In genomic region chr1:77347646-77348045, GRCh38 we compare ENCODE assay signal across 11 cellular contexts.
A peak's percentile ranks its signal among the peaks of the same experiment; 100 is the strongest.
DNase-seq lines count a peak whose midpoint lies in the region; ATAC-seq, FAIRE-seq and TF ChIP-seq lines count a peak whose summit lies in the region.
"Had no signal": no experiment of that assay in that cellular context is flagged by ENCODE, and none has a peak within 500 bp of the region (broad histone marks: within the 10 kb centered on the region; RNA-seq: fewer than 3 reads in every experiment).

No MANE protein-coding gene starts in this region.

- TF ChIP-seq CTCF in brain microvascular endothelial cell (IDR thresholded peaks at IDR 0.05; ENCODE audit: low read depth, low read length, missing control alignments) = no peak

- no peaks in the 10 kb centered on the region for H3K27me3 ChIP-seq in MG63
- H3K27me3 ChIP-seq in brain microvascular endothelial cell (replicated peaks) = no peaks in the 10 kb centered on the region
- H3K27me3 ChIP-seq in naive thymus-derived CD4-positive, alpha-beta T cell (ENCODE audit: control insufficient read depth in 2 of 2, insufficient read depth in 2 of 2, low read length in 2 of 2) = no peaks in the 10 kb centered on the region

- peaks cover 7 to 59% (median 31%) of the 10 kb centered on the region in 7 donors for H3K4me1 Mint-ChIP-seq in naive thymus-derived CD4-positive, alpha-beta T cell

- no peak for FAIRE-seq in frontal cortex (lab: Jason Lieb, UNC)

- no peaks in the 10 kb centered on the region for H3K36me3 ChIP-seq in MG63
- H3K36me3 ChIP-seq in brain microvascular endothelial cell (replicated peaks) = no peaks in the 10 kb centered on the region
- H3K36me3 ChIP-seq in naive thymus-derived CD4-positive, alpha-beta T cell (ENCODE audit: control insufficient read depth in 2 of 3, insufficient read depth in 3 of 3, low read length in 3 of 3) = peaks cover 0 to 2% (median 0%) of the 10 kb centered on the region in 3 experiments

- H3K4me3 ChIP-seq in MG63 (no peak overlapping the region), brain microvascular endothelial cell (ENCODE audit: low read depth, low read length) (no peak overlapping the region)
- no peak overlapping the region for H3K4me3 ChIP-seq in naive thymus-derived CD4-positive, alpha-beta T cell (ENCODE audit: low read length)

- CTCF ChIA-PET in naive thymus-derived CD4-positive, alpha-beta T cell (lab: Charles Lee) = no interaction called here

- H3K27ac ChIP-seq in brain microvascular endothelial cell = peak overlapping the region; percentile 23
- no peak overlapping the region for H3K27ac ChIP-seq in naive thymus-derived CD4-positive, alpha-beta T cell (ENCODE audit: low read depth, low read length)

- H3K9me3 Mint-ChIP-seq in naive thymus-derived CD4-positive, alpha-beta T cell = peaks cover 0 to 7% (median 0%) of the 10 kb centered on the region in 11 donors
- H3K9me3 Mint-ChIP-seq: T-helper 1 cell treated with Interleukin-12 subunit alpha and Interleukin-12 subunit beta and Interleukin-4 antibody, amounts not matched to agents 30 μg/mL and 1 μg/mL, for 36 hours had no signal

- peaks cover 0 to 4% of the 10 kb centered on the region in 2 donors for H3K4me1 ChIP-seq in naive thymus-derived CD4-positive, alpha-beta T cell (ENCODE audit: control insufficient read depth in 2 of 2, insufficient read depth in 2 of 2, low read length in 2 of 2)

- H3K4me3 Mint-ChIP-seq in naive thymus-derived CD4-positive, alpha-beta T cell = peak overlapping the region in 8 of 10 donors; percentile 8 to 51 (median 29)
- H3K4me3 Mint-ChIP-seq: T-helper 1 cell treated with Interleukin-12 subunit alpha and Interleukin-12 subunit beta and Interleukin-4 antibody, amounts not matched to agents 30 μg/mL and 1 μg/mL, for 36 hours had no signal

- no peaks in the 10 kb centered on the region for H3K9me3 ChIP-seq in MG63
- no peaks in the 10 kb centered on the region for H3K9me3 ChIP-seq in naive thymus-derived CD4-positive, alpha-beta T cell (ENCODE audit: control insufficient read depth in 2 of 3, low read length in 3 of 3)

- in situ Hi-C loops in brain microvascular endothelial cell (cut with HindIII; ENCODE audit: low pct_ligation_motif_present, low sequenced_read_pairs) = no loop called here

- POLR2A ChIA-PET in naive thymus-derived CD4-positive, alpha-beta T cell (lab: Charles Lee) = interaction anchor here (0.5 to 1.2 kb wide), 3 partner anchors 9 to 67 kb away, joined by 3 read pairs; no protein-coding TSS in a partner anchor

- no peaks in the 10 kb centered on the region for H3K27me3 Mint-ChIP-seq in naive thymus-derived CD4-positive, alpha-beta T cell
- H3K27me3 Mint-ChIP-seq: progenitor cell of endocrine pancreas had no signal

- intact Hi-C loops in naive thymus-derived CD4-positive, alpha-beta T cell (cut with micrococcal nuclease) = loop anchor here in 1 of 2 donors (1.0 kb wide), 1 partner anchor 10 kb away; no protein-coding TSS in a partner anchor

- ATAC-seq in naive thymus-derived CD4-positive, alpha-beta T cell = no peak
- no peak for ATAC-seq in GM18502 (IDR thresholded peaks at IDR 0.05; ENCODE audit: poor library complexity, unreplicated experiment)

- DNase-seq in Daoy (ENCODE audit: low read depth) = peak; percentile 79
- DNase-seq in MG63 = peak; percentile 67
- DNase-seq in brain microvascular endothelial cell = peak; percentile 90
- DNase-seq in naive thymus-derived CD4-positive, alpha-beta T cell = no peak
- no peak for DNase-seq in cerebellar cortex (ENCODE audit: low spot score)
- no peak for DNase-seq in frontal cortex (ENCODE audit: low spot score in 2 of 2)
- DNase-seq in SKM-1 treated with dmso at 0.1 percent for 144 hours (lab: John Stamatoyannopoulos, UW; ENCODE audit: unreplicated experiment) = no peak
- DNase-seq: effector memory CD4-positive, alpha-beta T cell had no signal

- peaks cover 0 to 67% (median 55%) of the 10 kb centered on the region in 5 donors for H3K36me3 Mint-ChIP-seq in naive thymus-derived CD4-positive, alpha-beta T cell

- peak overlapping the region in 6 of 9 donors; percentile 2 to 40 (median 24) for H3K27ac Mint-ChIP-seq in naive thymus-derived CD4-positive, alpha-beta T cell
- H3K27ac Mint-ChIP-seq: progenitor cell of endocrine pancreas; T-helper 1 cell treated with Interleukin-12 subunit alpha and Interleukin-12 subunit beta and Interleukin-4 antibody, amounts not matched to agents 30 μg/mL and 1 μg/mL, for 36 hours had no signal

Comparison
In these comparisons a context has a peak if more than half of its experiments do, and no peak if none do; other contexts are left out.
1. DNase-seq: peak in Daoy (single experiment), MG63 (single experiment) and brain microvascular endothelial cell (single experiment); none in naive thymus-derived CD4-positive, alpha-beta T cell (0 of 9), cerebellar cortex (single experiment), frontal cortex (0 of 2) and SKM-1 treated with dmso at 0.1 percent for 144 hours (single experiment).